ENCODE assay signal across 22 cellular contexts in the genomic region with DNA sequence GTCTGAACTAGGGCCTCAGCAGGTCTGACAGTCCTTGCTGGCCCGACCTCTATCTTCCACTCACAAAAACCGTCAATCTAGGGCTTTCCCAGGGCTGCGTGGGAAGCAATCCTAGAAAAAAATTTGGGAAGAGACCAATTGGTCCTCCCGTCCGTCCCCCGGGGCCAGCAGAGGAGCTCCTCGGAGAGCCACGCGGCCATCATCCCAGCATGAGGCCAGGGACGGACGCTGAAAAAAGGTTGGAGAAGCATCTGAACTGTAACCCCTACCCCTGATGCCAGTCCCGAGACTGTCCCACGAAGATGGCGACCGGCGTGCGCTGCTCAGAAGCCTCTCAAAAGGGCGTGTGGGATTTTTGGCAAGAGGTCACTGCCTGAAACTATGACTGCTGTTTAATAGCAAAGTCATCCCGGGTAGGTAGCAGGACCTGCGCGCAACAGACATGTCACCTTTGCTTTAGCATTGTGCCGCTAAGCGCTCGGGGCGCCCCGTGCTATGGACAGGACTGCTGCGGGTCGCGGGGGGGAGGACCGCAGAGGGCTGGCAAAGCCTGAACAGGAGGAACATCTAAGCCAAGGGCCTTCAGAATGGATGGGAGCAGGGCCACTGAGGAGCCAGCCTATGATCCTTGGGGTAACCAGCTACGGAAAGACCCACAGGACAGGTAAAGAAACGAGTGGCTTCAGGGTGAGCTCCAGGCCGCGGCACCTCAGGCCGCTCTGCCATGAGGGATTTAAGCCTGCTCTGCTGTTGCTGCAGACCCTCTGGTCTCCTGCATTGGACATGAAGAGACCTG.
"Had no signal": no experiment of that assay in that cellular context is flagged by ENCODE, and none has a peak within 500 bp of the region (broad histone marks: within the 10 kb centered on the region; RNA-seq: fewer than 3 reads in every experiment).

No MANE protein-coding gene starts in this region.

- H3K27ac ChIP-seq: body of pancreas, colonic mucosa, parathyroid adenoma, sigmoid colon, SJCRH30 had no signal

- H3K27me3 ChIP-seq: body of pancreas, colonic mucosa, sigmoid colon, SJCRH30 had no signal

- H3K4me3 ChIP-seq: body of pancreas, colonic mucosa, sigmoid colon, SJCRH30 had no signal

- H3K27ac Mint-ChIP-seq: T-helper 1 cell treated with Interleukin-12 subunit alpha and Interleukin-12 subunit beta and Interleukin-4 antibody, amounts not matched to agents 30 μg/mL and 1 μg/mL, for 36 hours had no signal

- H3K4me1 ChIP-seq: body of pancreas, colonic mucosa, parathyroid adenoma, SJCRH30 had no signal

- H3K9me3 ChIP-seq: body of pancreas, colonic mucosa, sigmoid colon had no signal

- DNase-seq: activated CD8-positive, alpha-beta memory T cell treated with anti-CD3 and anti-CD28 coated beads for 24 hours; activated CD8-positive, alpha-beta memory T cell treated with anti-CD3 and anti-CD28 coated beads, Interleukin-2, amount 50 U/mL, for 48 hours; activated gamma-delta T cell treated with Interleukin-2 at 50 U/mL for 16 hours; amygdala; body of pancreas; caudate nucleus; colonic mucosa; erythroblast; foreskin melanocyte; glutamatergic neuron; hypothalamus; islet precursor cell; midbrain; sigmoid colon; SJCRH30; stimulated activated CD4-positive, alpha-beta T cell treated with anti-CD3 and anti-CD28 coated beads, Interleukin-4, amount 100 ng/mL, for 4 hours; stimulated activated naive CD8-positive, alpha-beta T cell treated with anti-CD3 and anti-CD28 coated beads, Interleukin-15, Interleukin-2, amounts not matched to agents 100 U/mL and 50 U/mL, for 24 hours; trophoblast cell had no signal

- H3K9me3 Mint-ChIP-seq: activated naive CD4-positive, alpha-beta T cell treated with anti-CD3 and anti-CD28 coated beads, Interleukin-2, amount 50 U/mL, for 72 hours; T-helper 1 cell treated with Interleukin-12 subunit alpha and Interleukin-12 subunit beta and Interleukin-4 antibody, amounts not matched to agents 30 μg/mL and 1 μg/mL, for 36 hours had no signal

- ATAC-seq: activated CD4-positive, CD25-positive, alpha-beta regulatory T cell treated with anti-CD3 and anti-CD28 coated beads, Interleukin-2, amount 50 U/mL, for 24 hours; body of pancreas; stimulated activated naive CD8-positive, alpha-beta T cell treated with anti-CD3 and anti-CD28 coated beads, Interleukin-15, Interleukin-2, amounts not matched to agents 100 U/mL and 50 U/mL, for 24 hours had no signal

- H3K4me3 Mint-ChIP-seq: T-helper 1 cell treated with Interleukin-12 subunit alpha and Interleukin-12 subunit beta and Interleukin-4 antibody, amounts not matched to agents 30 μg/mL and 1 μg/mL, for 36 hours had no signal
